Comparison of ENCODE assay signal across 10 cellular contexts in genomic region chr4:52368895-52369294, GRCh38.
"Had no signal": no experiment of that assay in that cellular context is flagged by ENCODE, and none has a peak within 500 bp of the region (broad histone marks: within the 10 kb centered on the region; RNA-seq: fewer than 3 reads in every experiment).

No MANE protein-coding gene starts in this region.

- DNase-seq: activated CD4-positive, alpha-beta memory T cell treated with anti-CD3 and anti-CD28 coated beads, Interleukin-2, amount 10 ng/mL, durations not matched to agents 7 days and 5 days; activated CD4-positive, alpha-beta T cell treated with anti-CD3 and anti-CD28 coated beads for 4 hours; activated effector memory CD4-positive, alpha-beta T cell treated with anti-CD3 and anti-CD28 coated beads, Interleukin-2, amount 50 U/mL, for 16 hours; activated T-cell treated with anti-CD3 and anti-CD28 coated beads, Interleukin-2, amount 50 U/mL, for 4 hours; adrenal gland; left colon; lower lobe of right lung; sigmoid colon; spleen; stimulated activated naive CD8-positive, alpha-beta T cell treated with anti-CD3 and anti-CD28 coated beads, Interleukin-15, amount 100 ng/mL, for 72 hours had no signal

- ATAC-seq: activated T-cell treated with anti-CD3 and anti-CD28 coated beads, Interleukin-2, amount 50 U/mL, for 4 hours; left colon; lower lobe of right lung; stimulated activated naive CD8-positive, alpha-beta T cell treated with anti-CD3 and anti-CD28 coated beads, Interleukin-15, amount 100 ng/mL, for 72 hours had no signal
